In the genomic region with DNA sequence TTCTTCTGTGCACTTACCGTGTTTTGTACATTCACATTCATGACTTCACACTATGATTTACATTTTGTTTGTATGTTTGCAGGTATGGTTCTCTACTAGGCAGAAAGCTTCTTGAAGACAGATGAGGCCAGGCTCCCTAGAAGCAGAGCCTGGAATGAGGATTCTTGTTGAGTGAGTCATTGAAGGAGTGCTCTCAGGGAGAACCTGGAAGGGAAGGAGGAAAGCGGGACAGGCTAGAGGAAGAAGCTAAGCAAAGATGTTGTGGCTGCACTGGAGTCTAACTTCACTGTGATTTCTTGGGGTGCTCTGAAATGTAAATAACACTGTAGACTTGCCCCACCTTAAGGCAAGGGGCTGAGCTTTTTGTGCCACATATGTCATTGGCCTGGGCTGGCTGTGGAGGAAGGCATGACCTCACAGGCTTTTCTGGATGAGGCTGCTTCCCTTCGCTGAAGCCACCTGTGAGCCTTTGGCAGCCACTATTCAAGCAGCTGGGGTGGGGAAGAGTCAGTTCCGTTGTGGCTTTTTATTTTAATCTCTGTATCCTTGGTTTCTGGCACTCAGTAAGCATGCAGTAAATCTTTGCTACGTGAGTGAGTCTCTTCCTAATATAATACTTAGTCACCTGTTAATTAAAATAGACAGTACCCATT, we compare ENCODE assay signal across 9 cellular contexts.
A peak's percentile ranks its signal among the peaks of the same experiment; 100 is the strongest.
DNase-seq lines count a peak whose midpoint lies in the region; ATAC-seq and TF ChIP-seq lines count a peak whose summit lies in the region.
"Had no signal": no experiment of that assay in that cellular context is flagged by ENCODE, and none has a peak within 500 bp of the region (broad histone marks: within the 10 kb centered on the region; RNA-seq: fewer than 3 reads in every experiment).

No MANE protein-coding gene starts in this region.

- CTCF ChIA-PET in WTC11 (lab: Charles Lee), result no interaction called here

- DNase-seq in G401 (ENCODE audit: low spot score) (peak; percentile 96), WTC11 (ENCODE audit: low spot score) (no peak), kidney glomerular epithelial cell (lab: John Stamatoyannopoulos, UW) (peak; percentile 16), GM13977 (ENCODE audit: low spot score) (no peak), HFFc6 (no peak)
- DNase-seq in Jurkat, Clone E6-1 (ENCODE audit: low read depth, low spot score), result peak; percentile 44
- no peak for DNase-seq in stimulated activated CD4-positive, alpha-beta T cell treated with anti-CD3 and anti-CD28 coated beads, Interleukin-4, amount 100 ng/mL, for 4 hours

- no peaks in the 10 kb centered on the region for H3K9me3 Mint-ChIP-seq in WTC11
- peaks cover 8% of the 10 kb centered on the region; the same call in 1 of the 2 replicates for H3K9me3 Mint-ChIP-seq in HFFc6

- no peak overlapping the region for H3K4me3 Mint-ChIP-seq in WTC11
- H3K4me3 Mint-ChIP-seq in HFFc6, result no peak overlapping the region

- H3K4me1 Mint-ChIP-seq in WTC11 (peaks cover 4% of the 10 kb centered on the region; the same call in 1 of the 2 replicates), HFFc6 (ENCODE audit: low read depth) (peaks cover 6% of the 10 kb centered on the region; the same call in 1 of the 2 replicates)

- POLR2A ChIA-PET in WTC11 (lab: Charles Lee), result no interaction called here

- H3K4me3 ChIP-seq in Jurkat, Clone E6-1 (ENCODE audit: low read length), result no peak overlapping the region
- H3K4me3 ChIP-seq: dorsolateral prefrontal cortex had no signal

- H3K27ac Mint-ChIP-seq in WTC11, result no peak overlapping the region
- H3K27ac Mint-ChIP-seq in HFFc6, result no peak overlapping the region

- H3K36me3 Mint-ChIP-seq in WTC11 (no peaks in the 10 kb centered on the region), HFFc6 (ENCODE audit: low read depth) (no peaks in the 10 kb centered on the region)

- ATAC-seq in WTC11 (peak; percentile 59; the same call in 1 of the 2 replicates), GM18520 (IDR thresholded peaks at IDR 0.05; ENCODE audit: unreplicated experiment) (no peak)

- TF ChIP-seq CTCF in WTC11 (IDR thresholded peaks at IDR 0.05) (no peak), GM13977 (IDR thresholded peaks at IDR 0.05; ENCODE audit: extremely low read depth, insufficient read depth, missing control alignments) (no peak), HFFc6 (IDR thresholded peaks at IDR 0.05) (no peak)

- in situ Hi-C loops in G401 (cut with HindIII; ENCODE audit: low sequenced_read_pairs) (no loop called here), GM13977 (cut with MboI; ENCODE audit: low pct_unique_long_range_greater_than_20kb, low sequenced_read_pairs, unreplicated experiment) (no loop called here)

- H3K27me3 Mint-ChIP-seq in WTC11 (ENCODE audit: low read depth) (no peaks in the 10 kb centered on the region), HFFc6 (ENCODE audit: insufficient read depth) (no peaks in the 10 kb centered on the region; the same call in 1 of the 2 replicates)

TF ChIP-seq in WTC11, 78 proteins besides CTCF, POLR2A, EP300 and RAD21:
- TF ChIP-seq ZBTB21 (CRISPR knock-in tag; IDR thresholded peaks at IDR 0.05; ENCODE audit: borderline replicate concordance), result no peak
- TF ChIP-seq, protein P1, sequence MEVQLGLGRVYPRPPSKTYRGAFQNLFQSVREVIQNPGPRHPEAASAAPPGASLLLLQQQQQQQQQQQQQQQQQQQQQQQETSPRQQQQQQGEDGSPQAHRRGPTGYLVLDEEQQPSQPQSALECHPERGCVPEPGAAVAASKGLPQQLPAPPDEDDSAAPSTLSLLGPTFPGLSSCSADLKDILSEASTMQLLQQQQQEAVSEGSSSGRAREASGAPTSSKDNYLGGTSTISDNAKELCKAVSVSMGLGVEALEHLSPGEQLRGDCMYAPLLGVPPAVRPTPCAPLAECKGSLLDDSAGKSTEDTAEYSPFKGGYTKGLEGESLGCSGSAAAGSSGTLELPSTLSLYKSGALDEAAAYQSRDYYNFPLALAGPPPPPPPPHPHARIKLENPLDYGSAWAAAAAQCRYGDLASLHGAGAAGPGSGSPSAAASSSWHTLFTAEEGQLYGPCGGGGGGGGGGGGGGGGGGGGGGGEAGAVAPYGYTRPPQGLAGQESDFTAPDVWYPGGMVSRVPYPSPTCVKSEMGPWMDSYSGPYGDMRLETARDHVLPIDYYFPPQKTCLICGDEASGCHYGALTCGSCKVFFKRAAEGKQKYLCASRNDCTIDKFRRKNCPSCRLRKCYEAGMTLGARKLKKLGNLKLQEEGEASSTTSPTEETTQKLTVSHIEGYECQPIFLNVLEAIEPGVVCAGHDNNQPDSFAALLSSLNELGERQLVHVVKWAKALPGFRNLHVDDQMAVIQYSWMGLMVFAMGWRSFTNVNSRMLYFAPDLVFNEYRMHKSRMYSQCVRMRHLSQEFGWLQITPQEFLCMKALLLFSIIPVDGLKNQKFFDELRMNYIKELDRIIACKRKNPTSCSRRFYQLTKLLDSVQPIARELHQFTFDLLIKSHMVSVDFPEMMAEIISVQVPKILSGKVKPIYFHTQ (CRISPR knock-in tag; IDR thresholded peaks at IDR 0.05), result no peak
- no peak for TF ChIP-seq MXD4 (CRISPR knock-in tag; IDR thresholded peaks at IDR 0.05; ENCODE audit: borderline replicate concordance)
- TF ChIP-seq, protein P2, sequence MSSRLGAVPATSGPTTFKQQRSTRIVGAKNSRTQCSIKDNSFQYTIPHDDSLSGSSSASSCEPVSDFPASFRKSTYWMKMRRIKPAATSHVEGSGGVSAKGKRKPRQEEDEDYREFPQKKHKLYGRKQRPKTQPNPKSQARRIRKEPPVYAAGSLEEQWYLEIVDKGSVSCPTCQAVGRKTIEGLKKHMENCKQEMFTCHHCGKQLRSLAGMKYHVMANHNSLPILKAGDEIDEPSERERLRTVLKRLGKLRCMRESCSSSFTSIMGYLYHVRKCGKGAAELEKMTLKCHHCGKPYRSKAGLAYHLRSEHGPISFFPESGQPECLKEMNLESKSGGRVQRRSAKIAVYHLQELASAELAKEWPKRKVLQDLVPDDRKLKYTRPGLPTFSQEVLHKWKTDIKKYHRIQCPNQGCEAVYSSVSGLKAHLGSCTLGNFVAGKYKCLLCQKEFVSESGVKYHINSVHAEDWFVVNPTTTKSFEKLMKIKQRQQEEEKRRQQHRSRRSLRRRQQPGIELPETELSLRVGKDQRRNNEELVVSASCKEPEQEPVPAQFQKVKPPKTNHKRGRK (CRISPR knock-in tag; IDR thresholded peaks at IDR 0.05; ENCODE audit: borderline replicate concordance), result no peak

Comparison
In these comparisons a context has a peak if more than half of its experiments do, and no peak if none do; other contexts are left out.
1. DNase-seq: peak in G401 (single experiment), Jurkat, Clone E6-1 (single experiment) and kidney glomerular epithelial cell (single experiment); none in WTC11 (single experiment), GM13977 (single experiment), stimulated activated CD4-positive, alpha-beta T cell treated with anti-CD3 and anti-CD28 coated beads, Interleukin-4, amount 100 ng/mL, for 4 hours (0 of 2) and HFFc6 (single experiment).